In genomic region chr3:132395126-132395525, GRCh38 we compare ENCODE assay signal across 2 cellular contexts.
TF ChIP-seq lines count a peak whose summit lies in the region.

No MANE protein-coding gene starts in this region.

TF ChIP-seq in HCT116, 20 proteins besides CTCF, POLR2A, EP300 and RAD21:
- TF ChIP-seq MAX (IDR thresholded peaks at IDR 0.05) (no peak), ELF1 (IDR thresholded peaks at IDR 0.05; ENCODE audit: borderline replicate concordance, low read depth) (no peak), SIN3A (IDR thresholded peaks at IDR 0.05; ENCODE audit: low read depth) (no peak), ATF3 (IDR thresholded peaks at IDR 0.05) (no peak), ZFX (IDR thresholded peaks at IDR 0.05) (no peak), SRF (IDR thresholded peaks at IDR 0.05; ENCODE audit: low read depth) (no peak), YY1 (IDR thresholded peaks at IDR 0.05; ENCODE audit: extremely low read depth, insufficient replicate concordance, low read depth, low read length) (no peak), EZH2 (IDR thresholded peaks at IDR 0.05) (no peak), EZH2phosphoT487 (IDR thresholded peaks at IDR 0.05; ENCODE audit: borderline replicate concordance) (no peak)
TF ChIP-seq in HCT116: peak in this region for 0.

TF ChIP-seq in H1, 55 proteins besides CTCF, POLR2A, EP300 and RAD21 (continued from another document):
- no peak for TF ChIP-seq POU5F1 (IDR thresholded peaks at IDR 0.05; ENCODE audit: low read depth, low read length)
- TF ChIP-seq RXRA (IDR thresholded peaks at IDR 0.05; ENCODE audit: insufficient read depth, low read depth, low read length) = no peak
- no peak for TF ChIP-seq TAF1 (IDR thresholded peaks at IDR 0.05; ENCODE audit: low read depth, low read length)
- TF ChIP-seq JUN (IDR thresholded peaks at IDR 0.05; ENCODE audit: low read depth, low read length) = no peak
- TF ChIP-seq CHD1 (IDR thresholded peaks at IDR 0.05; ENCODE audit: low read depth, low read length) = no peak
- TF ChIP-seq CTBP2 (IDR thresholded peaks at IDR 0.05; ENCODE audit: borderline replicate concordance, insufficient read depth, insufficient read length, low read length) = no peak
- TF ChIP-seq MAFK (IDR thresholded peaks at IDR 0.05; ENCODE audit: low read depth, low read length) = no peak
- TF ChIP-seq ZNF274 (IDR thresholded peaks at IDR 0.05; ENCODE audit: borderline replicate concordance, extremely low read depth, low read length) = no peak
- no peak for TF ChIP-seq YY1 (IDR thresholded peaks at IDR 0.05; ENCODE audit: low read depth, low read length)
- no peak for TF ChIP-seq JUND (IDR thresholded peaks at IDR 0.05; ENCODE audit: low read length)
- no peak for TF ChIP-seq HDAC2 (IDR thresholded peaks at IDR 0.05; ENCODE audit: borderline replicate concordance in 1 of 2, low read depth in 2 of 2, low read length in 2 of 2)
- no peak for TF ChIP-seq TBP (IDR thresholded peaks at IDR 0.05; ENCODE audit: low read depth, low read length)
- TF ChIP-seq, protein P1, sequence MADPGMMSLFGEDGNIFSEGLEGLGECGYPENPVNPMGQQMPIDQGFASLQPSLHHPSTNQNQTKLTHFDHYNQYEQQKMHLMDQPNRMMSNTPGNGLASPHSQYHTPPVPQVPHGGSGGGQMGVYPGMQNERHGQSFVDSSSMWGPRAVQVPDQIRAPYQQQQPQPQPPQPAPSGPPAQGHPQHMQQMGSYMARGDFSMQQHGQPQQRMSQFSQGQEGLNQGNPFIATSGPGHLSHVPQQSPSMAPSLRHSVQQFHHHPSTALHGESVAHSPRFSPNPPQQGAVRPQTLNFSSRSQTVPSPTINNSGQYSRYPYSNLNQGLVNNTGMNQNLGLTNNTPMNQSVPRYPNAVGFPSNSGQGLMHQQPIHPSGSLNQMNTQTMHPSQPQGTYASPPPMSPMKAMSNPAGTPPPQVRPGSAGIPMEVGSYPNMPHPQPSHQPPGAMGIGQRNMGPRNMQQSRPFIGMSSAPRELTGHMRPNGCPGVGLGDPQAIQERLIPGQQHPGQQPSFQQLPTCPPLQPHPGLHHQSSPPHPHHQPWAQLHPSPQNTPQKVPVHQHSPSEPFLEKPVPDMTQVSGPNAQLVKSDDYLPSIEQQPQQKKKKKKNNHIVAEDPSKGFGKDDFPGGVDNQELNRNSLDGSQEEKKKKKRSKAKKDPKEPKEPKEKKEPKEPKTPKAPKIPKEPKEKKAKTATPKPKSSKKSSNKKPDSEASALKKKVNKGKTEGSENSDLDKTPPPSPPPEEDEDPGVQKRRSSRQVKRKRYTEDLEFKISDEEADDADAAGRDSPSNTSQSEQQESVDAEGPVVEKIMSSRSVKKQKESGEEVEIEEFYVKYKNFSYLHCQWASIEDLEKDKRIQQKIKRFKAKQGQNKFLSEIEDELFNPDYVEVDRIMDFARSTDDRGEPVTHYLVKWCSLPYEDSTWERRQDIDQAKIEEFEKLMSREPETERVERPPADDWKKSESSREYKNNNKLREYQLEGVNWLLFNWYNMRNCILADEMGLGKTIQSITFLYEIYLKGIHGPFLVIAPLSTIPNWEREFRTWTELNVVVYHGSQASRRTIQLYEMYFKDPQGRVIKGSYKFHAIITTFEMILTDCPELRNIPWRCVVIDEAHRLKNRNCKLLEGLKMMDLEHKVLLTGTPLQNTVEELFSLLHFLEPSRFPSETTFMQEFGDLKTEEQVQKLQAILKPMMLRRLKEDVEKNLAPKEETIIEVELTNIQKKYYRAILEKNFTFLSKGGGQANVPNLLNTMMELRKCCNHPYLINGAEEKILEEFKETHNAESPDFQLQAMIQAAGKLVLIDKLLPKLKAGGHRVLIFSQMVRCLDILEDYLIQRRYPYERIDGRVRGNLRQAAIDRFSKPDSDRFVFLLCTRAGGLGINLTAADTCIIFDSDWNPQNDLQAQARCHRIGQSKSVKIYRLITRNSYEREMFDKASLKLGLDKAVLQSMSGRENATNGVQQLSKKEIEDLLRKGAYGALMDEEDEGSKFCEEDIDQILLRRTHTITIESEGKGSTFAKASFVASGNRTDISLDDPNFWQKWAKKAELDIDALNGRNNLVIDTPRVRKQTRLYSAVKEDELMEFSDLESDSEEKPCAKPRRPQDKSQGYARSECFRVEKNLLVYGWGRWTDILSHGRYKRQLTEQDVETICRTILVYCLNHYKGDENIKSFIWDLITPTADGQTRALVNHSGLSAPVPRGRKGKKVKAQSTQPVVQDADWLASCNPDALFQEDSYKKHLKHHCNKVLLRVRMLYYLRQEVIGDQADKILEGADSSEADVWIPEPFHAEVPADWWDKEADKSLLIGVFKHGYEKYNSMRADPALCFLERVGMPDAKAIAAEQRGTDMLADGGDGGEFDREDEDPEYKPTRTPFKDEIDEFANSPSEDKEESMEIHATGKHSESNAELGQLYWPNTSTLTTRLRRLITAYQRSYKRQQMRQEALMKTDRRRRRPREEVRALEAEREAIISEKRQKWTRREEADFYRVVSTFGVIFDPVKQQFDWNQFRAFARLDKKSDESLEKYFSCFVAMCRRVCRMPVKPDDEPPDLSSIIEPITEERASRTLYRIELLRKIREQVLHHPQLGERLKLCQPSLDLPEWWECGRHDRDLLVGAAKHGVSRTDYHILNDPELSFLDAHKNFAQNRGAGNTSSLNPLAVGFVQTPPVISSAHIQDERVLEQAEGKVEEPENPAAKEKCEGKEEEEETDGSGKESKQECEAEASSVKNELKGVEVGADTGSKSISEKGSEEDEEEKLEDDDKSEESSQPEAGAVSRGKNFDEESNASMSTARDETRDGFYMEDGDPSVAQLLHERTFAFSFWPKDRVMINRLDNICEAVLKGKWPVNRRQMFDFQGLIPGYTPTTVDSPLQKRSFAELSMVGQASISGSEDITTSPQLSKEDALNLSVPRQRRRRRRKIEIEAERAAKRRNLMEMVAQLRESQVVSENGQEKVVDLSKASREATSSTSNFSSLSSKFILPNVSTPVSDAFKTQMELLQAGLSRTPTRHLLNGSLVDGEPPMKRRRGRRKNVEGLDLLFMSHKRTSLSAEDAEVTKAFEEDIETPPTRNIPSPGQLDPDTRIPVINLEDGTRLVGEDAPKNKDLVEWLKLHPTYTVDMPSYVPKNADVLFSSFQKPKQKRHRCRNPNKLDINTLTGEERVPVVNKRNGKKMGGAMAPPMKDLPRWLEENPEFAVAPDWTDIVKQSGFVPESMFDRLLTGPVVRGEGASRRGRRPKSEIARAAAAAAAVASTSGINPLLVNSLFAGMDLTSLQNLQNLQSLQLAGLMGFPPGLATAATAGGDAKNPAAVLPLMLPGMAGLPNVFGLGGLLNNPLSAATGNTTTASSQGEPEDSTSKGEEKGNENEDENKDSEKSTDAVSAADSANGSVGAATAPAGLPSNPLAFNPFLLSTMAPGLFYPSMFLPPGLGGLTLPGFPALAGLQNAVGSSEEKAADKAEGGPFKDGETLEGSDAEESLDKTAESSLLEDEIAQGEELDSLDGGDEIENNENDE (IDR thresholded peaks at IDR 0.05; ENCODE audit: insufficient replicate concordance, low read length) = no peak
- TF ChIP-seq EGR1 (IDR thresholded peaks at IDR 0.05; ENCODE audit: borderline replicate concordance, low read depth, low read length) = no peak
- TF ChIP-seq CBX5 (IDR thresholded peaks at IDR 0.05; ENCODE audit: low read depth, low read length) = no peak
